ENCODE assay signal across 1 cellular context in the genomic region with DNA sequence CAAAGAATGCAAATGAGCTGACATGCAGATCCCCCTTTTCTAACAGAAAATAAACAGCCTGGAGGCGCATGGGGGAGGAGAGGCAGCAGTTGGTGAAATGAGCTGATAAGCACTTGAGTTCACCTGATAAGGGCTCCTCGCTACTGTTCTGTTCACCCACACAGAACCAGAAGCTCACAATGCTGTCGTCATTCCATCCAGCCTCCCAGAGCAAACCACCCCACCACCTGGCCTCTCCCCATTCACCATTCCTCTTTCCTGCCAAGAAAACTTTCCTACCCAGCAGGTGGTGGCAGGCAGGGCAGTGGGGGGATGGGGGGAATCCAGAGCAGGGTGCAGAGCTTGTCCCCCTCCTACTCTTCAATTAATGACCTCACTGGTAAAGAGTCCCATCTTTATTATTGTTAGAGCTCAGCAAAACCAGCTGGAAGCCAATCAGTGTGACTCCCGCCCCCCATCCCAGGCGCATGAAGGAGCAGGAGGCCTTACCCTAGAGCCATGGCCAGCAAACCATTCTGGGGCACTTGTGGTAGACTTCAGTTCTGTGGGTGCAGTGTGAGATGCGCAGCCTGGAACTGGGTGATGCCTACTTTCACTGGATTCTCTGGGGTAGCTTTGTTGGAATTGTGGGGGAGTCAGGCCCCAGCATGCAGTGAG.
A peak's percentile ranks its signal among the peaks of the same experiment; 100 is the strongest.
TF ChIP-seq lines count a peak whose summit lies in the region.

No MANE protein-coding gene starts in this region.

TF ChIP-seq in K562, 482 proteins besides CTCF, POLR2A, EP300 and RAD21 (continued from another document and continues in another):
- TF ChIP-seq PBX2 (CRISPR knock-in tag; IDR thresholded peaks at IDR 0.05; ENCODE audit: low read depth): no peak
- no peak for TF ChIP-seq PBX2 (tag; conservative IDR thresholded peaks at IDR 0.05; ENCODE audit: low read depth)
- TF ChIP-seq, protein P1, sequence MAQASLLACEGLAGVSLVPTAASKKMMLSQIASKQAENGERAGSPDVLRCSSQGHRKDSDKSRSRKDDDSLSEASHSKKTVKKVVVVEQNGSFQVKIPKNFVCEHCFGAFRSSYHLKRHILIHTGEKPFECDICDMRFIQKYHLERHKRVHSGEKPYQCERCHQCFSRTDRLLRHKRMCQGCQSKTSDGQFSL (CRISPR knock-in tag; IDR thresholded peaks at IDR 0.05): no peak
- TF ChIP-seq, protein P1 (tag; IDR thresholded peaks at IDR 0.05): no peak
- TF ChIP-seq MAZ (CRISPR knock-in tag; conservative IDR thresholded peaks at IDR 0.05 in 1 of 2, IDR thresholded peaks at IDR 0.05 in 1 of 2): no peak
- peak; percentile 66 for TF ChIP-seq CBFA2T3 (IDR thresholded peaks at IDR 0.05)
- TF ChIP-seq FIP1L1 (IDR thresholded peaks at IDR 0.05; ENCODE audit: low read depth, low read length, poor library complexity, severe bottlenecking): no peak
- TF ChIP-seq POLR2H (tag; IDR thresholded peaks at IDR 0.05; ENCODE audit: low read depth): no peak
- TF ChIP-seq ZFP36 (IDR thresholded peaks at IDR 0.05; ENCODE audit: low read depth, low read length, partially characterized antibody): no peak
- TF ChIP-seq MBD1 (CRISPR knock-in tag; IDR thresholded peaks at IDR 0.05): no peak
- TF ChIP-seq MTA1 (IDR thresholded peaks at IDR 0.05; ENCODE audit: borderline replicate concordance): no peak
- TF ChIP-seq HCFC1 (IDR thresholded peaks at IDR 0.05; ENCODE audit: low read depth, low read length): no peak
- no peak for TF ChIP-seq RBM22 (IDR thresholded peaks at IDR 0.05; ENCODE audit: low read depth, low read length, poor library complexity, severe bottlenecking)
- no peak for TF ChIP-seq NEUROD1 (IDR thresholded peaks at IDR 0.05; ENCODE audit: borderline replicate concordance, low read depth, low read length, partially characterized antibody)
- TF ChIP-seq CREBBP (IDR thresholded peaks at IDR 0.05; ENCODE audit: low read depth, low read length): no peak
- no peak for TF ChIP-seq POLR3G (IDR thresholded peaks at IDR 0.05; ENCODE audit: extremely low read depth, insufficient read length, insufficient replicate concordance)
- TF ChIP-seq FOXO4 (CRISPR knock-in tag; IDR thresholded peaks at IDR 0.05): no peak
- TF ChIP-seq, protein P2, sequence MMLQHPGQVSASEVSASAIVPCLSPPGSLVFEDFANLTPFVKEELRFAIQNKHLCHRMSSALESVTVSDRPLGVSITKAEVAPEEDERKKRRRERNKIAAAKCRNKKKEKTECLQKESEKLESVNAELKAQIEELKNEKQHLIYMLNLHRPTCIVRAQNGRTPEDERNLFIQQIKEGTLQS (IDR thresholded peaks at IDR 0.05): no peak
- TF ChIP-seq, protein P2 (CRISPR knock-in tag; conservative IDR thresholded peaks at IDR 0.05): no peak
- peak in 1 of 2 experiments; percentile 54 for TF ChIP-seq E2F6 (IDR thresholded peaks at IDR 0.05; ENCODE audit: borderline replicate concordance in 1 of 2, extremely low read depth in 1 of 2, insufficient read depth in 1 of 2, insufficient read length in 1 of 2, low read depth in 1 of 2, low read length in 1 of 2, poor library complexity in 1 of 2, severe bottlenecking in 1 of 2)
- no peak for TF ChIP-seq HSF4 (CRISPR knock-in tag; IDR thresholded peaks at IDR 0.05; ENCODE audit: borderline replicate concordance)
- no peak for TF ChIP-seq GATA2 (CRISPR knock-in tag; IDR thresholded peaks at IDR 0.05)
- TF ChIP-seq NCOA4 (IDR thresholded peaks at IDR 0.05; ENCODE audit: partially characterized antibody): no peak
- TF ChIP-seq CCNT2 (IDR thresholded peaks at IDR 0.05; ENCODE audit: borderline replicate concordance, extremely low read depth, insufficient read length, low read depth, low read length): peak; percentile 57
- no peak for TF ChIP-seq SNIP1 (IDR thresholded peaks at IDR 0.05; ENCODE audit: low read depth)
- TF ChIP-seq NFXL1 (CRISPR knock-in tag; IDR thresholded peaks at IDR 0.05): no peak
- TF ChIP-seq ZNF282 (CRISPR knock-in tag; IDR thresholded peaks at IDR 0.05): no peak
- TF ChIP-seq KAT2B (IDR thresholded peaks at IDR 0.05; ENCODE audit: low read depth, low read length): no peak
- no peak for TF ChIP-seq ZNF764 (CRISPR knock-in tag; IDR thresholded peaks at IDR 0.05; ENCODE audit: low read depth)
- no peak for TF ChIP-seq ZSCAN29 (IDR thresholded peaks at IDR 0.05)
- no peak for TF ChIP-seq CREB3L1 (IDR thresholded peaks at IDR 0.05; ENCODE audit: borderline replicate concordance, low read depth)
- TF ChIP-seq, protein P3, sequence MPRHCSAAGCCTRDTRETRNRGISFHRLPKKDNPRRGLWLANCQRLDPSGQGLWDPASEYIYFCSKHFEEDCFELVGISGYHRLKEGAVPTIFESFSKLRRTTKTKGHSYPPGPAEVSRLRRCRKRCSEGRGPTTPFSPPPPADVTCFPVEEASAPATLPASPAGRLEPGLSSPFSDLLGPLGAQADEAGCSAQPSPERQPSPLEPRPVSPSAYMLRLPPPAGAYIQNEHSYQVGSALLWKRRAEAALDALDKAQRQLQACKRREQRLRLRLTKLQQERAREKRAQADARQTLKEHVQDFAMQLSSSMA (CRISPR knock-in tag; IDR thresholded peaks at IDR 0.05): no peak
- TF ChIP-seq ZNF77 (CRISPR knock-in tag; IDR thresholded peaks at IDR 0.05): no peak
- TF ChIP-seq HDAC1 (IDR thresholded peaks at IDR 0.05): no peak
- no peak for TF ChIP-seq E2F8 (IDR thresholded peaks at IDR 0.05; ENCODE audit: low read depth, partially characterized antibody)
- no peak for TF ChIP-seq HIVEP1 (CRISPR knock-in tag; IDR thresholded peaks at IDR 0.05)
- TF ChIP-seq CHD1 (IDR thresholded peaks at IDR 0.05; ENCODE audit: low read length): no peak
- no peak for TF ChIP-seq GABPB1 (CRISPR knock-in tag; IDR thresholded peaks at IDR 0.05)
- no peak for TF ChIP-seq JUN (IDR thresholded peaks at IDR 0.05; ENCODE audit: borderline replicate concordance, low read depth, low read length)
- no peak for TF ChIP-seq JUN (CRISPR knock-in tag; IDR thresholded peaks at IDR 0.05; ENCODE audit: borderline replicate concordance)
- TF ChIP-seq ZNF408 (CRISPR knock-in tag; IDR thresholded peaks at IDR 0.05; ENCODE audit: low read depth): no peak
- no peak for TF ChIP-seq ZNF384 (IDR thresholded peaks at IDR 0.05; ENCODE audit: low read depth, low read length)
- TF ChIP-seq, protein P4, sequence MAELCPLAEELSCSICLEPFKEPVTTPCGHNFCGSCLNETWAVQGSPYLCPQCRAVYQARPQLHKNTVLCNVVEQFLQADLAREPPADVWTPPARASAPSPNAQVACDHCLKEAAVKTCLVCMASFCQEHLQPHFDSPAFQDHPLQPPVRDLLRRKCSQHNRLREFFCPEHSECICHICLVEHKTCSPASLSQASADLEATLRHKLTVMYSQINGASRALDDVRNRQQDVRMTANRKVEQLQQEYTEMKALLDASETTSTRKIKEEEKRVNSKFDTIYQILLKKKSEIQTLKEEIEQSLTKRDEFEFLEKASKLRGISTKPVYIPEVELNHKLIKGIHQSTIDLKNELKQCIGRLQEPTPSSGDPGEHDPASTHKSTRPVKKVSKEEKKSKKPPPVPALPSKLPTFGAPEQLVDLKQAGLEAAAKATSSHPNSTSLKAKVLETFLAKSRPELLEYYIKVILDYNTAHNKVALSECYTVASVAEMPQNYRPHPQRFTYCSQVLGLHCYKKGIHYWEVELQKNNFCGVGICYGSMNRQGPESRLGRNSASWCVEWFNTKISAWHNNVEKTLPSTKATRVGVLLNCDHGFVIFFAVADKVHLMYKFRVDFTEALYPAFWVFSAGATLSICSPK (IDR thresholded peaks at IDR 0.05; ENCODE audit: borderline replicate concordance): no peak
- no peak for TF ChIP-seq SUPT5H (IDR thresholded peaks at IDR 0.05)
- peak; percentile 28; the same call in 1 of the 2 replicates for TF ChIP-seq CREM (IDR thresholded peaks at IDR 0.05; ENCODE audit: low read depth)
- TF ChIP-seq FOXK2 (conservative IDR thresholded peaks at IDR 0.05 in 1 of 2, IDR thresholded peaks at IDR 0.05 in 1 of 2; ENCODE audit: low read depth in 2 of 2): no peak; a peak in 1 of 4 replicates
- no peak for TF ChIP-seq NFYB (IDR thresholded peaks at IDR 0.05; ENCODE audit: extremely low read depth, insufficient read length)
- TF ChIP-seq XRCC4 (IDR thresholded peaks at IDR 0.05; ENCODE audit: extremely low read depth, insufficient read depth, insufficient read length): no peak
- no peak for TF ChIP-seq NELFE (IDR thresholded peaks at IDR 0.05; ENCODE audit: insufficient read depth, insufficient read length)
